In genomic region chrX:38260231-38260630, GRCh38 we compare ENCODE assay signal across 10 cellular contexts. TPM values are rescaled to one million over a fixed set of nuclear protein-coding genes. Genes with fewer than 3 reads are reported as not detected.
DNase-seq lines count a peak whose midpoint lies in the region; ATAC-seq and TF ChIP-seq lines count a peak whose summit lies in the region.
"Had no signal": no experiment of that assay in that cellular context is flagged by ENCODE, and none has a peak within 500 bp of the region (broad histone marks: within the 10 kb centered on the region; RNA-seq: fewer than 3 reads in every experiment).

No MANE protein-coding gene starts in this region.

- no peaks in the 10 kb centered on the region for H3K4me1 ChIP-seq in aorta (ENCODE audit: control insufficient read depth in 1 of 2, insufficient read depth in 2 of 2, low read length in 2 of 2)
- H3K4me1 ChIP-seq: BLaER1 had no signal

- no peak for ATAC-seq in aorta (ENCODE audit: low FRiP score)
- ATAC-seq in activated CD8-positive, alpha-beta T cell treated with anti-CD3 and anti-CD28 coated beads, Interleukin-2, amount 10 ng/mL, durations not matched to agents 7 days and 5 days = no peak

- H3K9me3 ChIP-seq in aorta (ENCODE audit: control insufficient read depth, low read length) = no peaks in the 10 kb centered on the region
- H3K9me3 ChIP-seq: BLaER1, neutrophil had no signal

- peaks cover 5% of the 10 kb centered on the region for H3K9me3 Mint-ChIP-seq in osteocyte (ENCODE audit: unreplicated experiment)
- no peaks in the 10 kb centered on the region for H3K9me3 Mint-ChIP-seq in activated CD8-positive, alpha-beta T cell treated with anti-CD3 and anti-CD28 coated beads, Interleukin-2, amount 10 ng/mL, durations not matched to agents 7 days and 5 days (ENCODE audit: insufficient read depth)

- H3K36me3 ChIP-seq in aorta (ENCODE audit: control insufficient read depth in 1 of 2, insufficient read depth in 2 of 2, low read length in 1 of 2) = no peaks in the 10 kb centered on the region
- H3K36me3 ChIP-seq: BLaER1, neutrophil had no signal

- H3K4me1 Mint-ChIP-seq in osteocyte (ENCODE audit: unreplicated experiment) = peaks cover 20% of the 10 kb centered on the region
- no peaks in the 10 kb centered on the region for H3K4me1 Mint-ChIP-seq in activated CD8-positive, alpha-beta T cell treated with anti-CD3 and anti-CD28 coated beads, Interleukin-2, amount 10 ng/mL, durations not matched to agents 7 days and 5 days (ENCODE audit: low read depth)

- WGBS in aorta, 2 donors = 58 to 84% methylated on average over 4 of the region's 4 CpGs

- H3K27me3 ChIP-seq in HL-60 (ENCODE audit: insufficient read depth, poor library complexity, severe bottlenecking) (no peaks in the 10 kb centered on the region), aorta (ENCODE audit: control insufficient read depth in 1 of 2, insufficient read depth in 2 of 2, low read length in 1 of 2) (no peaks in the 10 kb centered on the region)
- H3K27me3 ChIP-seq: BLaER1, neutrophil had no signal

- intact Hi-C loops in aorta (cut with DNase I) = no loop called here

- no peaks in the 10 kb centered on the region for H3K36me3 Mint-ChIP-seq in osteocyte (ENCODE audit: unreplicated experiment)
- H3K36me3 Mint-ChIP-seq in activated CD8-positive, alpha-beta T cell treated with anti-CD3 and anti-CD28 coated beads, Interleukin-2, amount 10 ng/mL, durations not matched to agents 7 days and 5 days (ENCODE audit: low read depth) = no peaks in the 10 kb centered on the region

- H3K27ac ChIP-seq in HL-60 (replicated peaks) = no peak overlapping the region
- H3K27ac ChIP-seq in aorta (ENCODE audit: low read depth in 1 of 2, low read length in 2 of 2) = no peak overlapping the region
- H3K27ac ChIP-seq: BLaER1, neutrophil had no signal

- no peaks in the 10 kb centered on the region for H3K27me3 Mint-ChIP-seq in osteocyte (ENCODE audit: unreplicated experiment)
- no peaks in the 10 kb centered on the region for H3K27me3 Mint-ChIP-seq in activated CD8-positive, alpha-beta T cell treated with anti-CD3 and anti-CD28 coated beads, Interleukin-2, amount 10 ng/mL, durations not matched to agents 7 days and 5 days (ENCODE audit: low read depth)

- H3K4me3 ChIP-seq in HL-60 (replicated peaks; ENCODE audit: insufficient read depth, low read length) = no peak overlapping the region
- no peak overlapping the region for H3K4me3 ChIP-seq in aorta (ENCODE audit: low read length in 2 of 2)
- H3K4me3 ChIP-seq: BLaER1 had no signal

- TF ChIP-seq CTCF in HL-60 (IDR thresholded peaks at IDR 0.05; ENCODE audit: insufficient read depth, low read length) (peak; percentile 12), osteocyte (IDR thresholded peaks at IDR 0.05) (peak; percentile 38)

- H3K27ac Mint-ChIP-seq in osteocyte (ENCODE audit: unreplicated experiment) = no peak overlapping the region
- no peak overlapping the region for H3K27ac Mint-ChIP-seq in activated CD8-positive, alpha-beta T cell treated with anti-CD3 and anti-CD28 coated beads, Interleukin-2, amount 10 ng/mL, durations not matched to agents 7 days and 5 days

- peak; percentile 4 for DNase-seq in NCI-H146 (lab: John Stamatoyannopoulos, UW)
- DNase-seq in NCI-H146 treated with DMSO at 0.1 percent for 48 hours (lab: John Stamatoyannopoulos, UW; ENCODE audit: unreplicated experiment) = no peak
- DNase-seq in HL-60 (ENCODE audit: low read depth in 1 of 2, low spot score in 1 of 2) = peak in 1 of 2 experiments; percentile 25
- peak; percentile 29 for DNase-seq in amniotic epithelial cell (ENCODE audit: low read depth)
- no peak for DNase-seq in osteocyte (ENCODE audit: extremely low spot score, unreplicated experiment)
- no peak for DNase-seq in activated effector memory CD4-positive, alpha-beta T cell treated with Interleukin-2 at 50 U/mL for 16 hours
- no peak for DNase-seq in aorta
- DNase-seq in activated CD8-positive, alpha-beta T cell treated with anti-CD3 and anti-CD28 coated beads, Interleukin-2, amount 10 ng/mL, durations not matched to agents 7 days and 5 days = no peak

- POLR2A ChIA-PET in activated CD8-positive, alpha-beta T cell treated with anti-CD3 and anti-CD28 coated beads, Interleukin-2, amount 10 ng/mL, durations not matched to agents 7 days and 5 days (lab: Charles Lee) = no interaction called here

- CTCF ChIA-PET in activated CD8-positive, alpha-beta T cell treated with anti-CD3 and anti-CD28 coated beads, Interleukin-2, amount 10 ng/mL, durations not matched to agents 7 days and 5 days (lab: Charles Lee) = interaction anchor here (0.6 to 0.7 kb wide), 2 partner anchors 43 to 60 kb away, joined by 3 read pairs; no protein-coding TSS in a partner anchor

- H3K4me3 Mint-ChIP-seq in osteocyte (ENCODE audit: unreplicated experiment) = no peak overlapping the region
- no peak overlapping the region for H3K4me3 Mint-ChIP-seq in activated CD8-positive, alpha-beta T cell treated with anti-CD3 and anti-CD28 coated beads, Interleukin-2, amount 10 ng/mL, durations not matched to agents 7 days and 5 days

RNA-seq across cellular contexts. Expression of gene SRPX, which starts 39.6 kb away (rescaled TPM):
- total RNA-seq in osteocyte = 41.7 and 48.0 TPM in 2 replicates
- total RNA-seq in aorta = 100 to 1,000 TPM in 1 of 2 donors, 10 to 100 TPM in 1; 74.8 to 110 TPM
- 10 to 100 TPM; 14.1 to 39.8 TPM for polyA plus RNA-seq in aorta
- total RNA-seq in activated CD8-positive, alpha-beta T cell treated with anti-CD3 and anti-CD28 coated beads, Interleukin-2, amount 10 ng/mL, durations not matched to agents 7 days and 5 days = 1 to 10 TPM; 1.2 to 1.5 TPM

Comparison
In these comparisons a context has a peak if more than half of its experiments do, and no peak if none do; other contexts are left out.
1. DNase-seq: peak in NCI-H146 (single experiment) and amniotic epithelial cell (single experiment); none in NCI-H146 treated with DMSO at 0.1 percent for 48 hours (single experiment), osteocyte (single experiment), activated effector memory CD4-positive, alpha-beta T cell treated with Interleukin-2 at 50 U/mL for 16 hours (single experiment), aorta (0 of 2) and activated CD8-positive, alpha-beta T cell treated with anti-CD3 and anti-CD28 coated beads, Interleukin-2, amount 10 ng/mL, durations not matched to agents 7 days and 5 days (single experiment).
2. RNA of gene SRPX, which starts 39.6 kb away (total RNA-seq): 74.8 to 110 TPM in aorta and 41.7 to 48.0 TPM in osteocyte; 1.2 to 1.5 TPM in activated CD8-positive, alpha-beta T cell treated with anti-CD3 and anti-CD28 coated beads, Interleukin-2, amount 10 ng/mL, durations not matched to agents 7 days and 5 days; every median in the first group is over 10 times any median in the second.